ENCODE assay signal across 12 cellular contexts in the genomic region with DNA sequence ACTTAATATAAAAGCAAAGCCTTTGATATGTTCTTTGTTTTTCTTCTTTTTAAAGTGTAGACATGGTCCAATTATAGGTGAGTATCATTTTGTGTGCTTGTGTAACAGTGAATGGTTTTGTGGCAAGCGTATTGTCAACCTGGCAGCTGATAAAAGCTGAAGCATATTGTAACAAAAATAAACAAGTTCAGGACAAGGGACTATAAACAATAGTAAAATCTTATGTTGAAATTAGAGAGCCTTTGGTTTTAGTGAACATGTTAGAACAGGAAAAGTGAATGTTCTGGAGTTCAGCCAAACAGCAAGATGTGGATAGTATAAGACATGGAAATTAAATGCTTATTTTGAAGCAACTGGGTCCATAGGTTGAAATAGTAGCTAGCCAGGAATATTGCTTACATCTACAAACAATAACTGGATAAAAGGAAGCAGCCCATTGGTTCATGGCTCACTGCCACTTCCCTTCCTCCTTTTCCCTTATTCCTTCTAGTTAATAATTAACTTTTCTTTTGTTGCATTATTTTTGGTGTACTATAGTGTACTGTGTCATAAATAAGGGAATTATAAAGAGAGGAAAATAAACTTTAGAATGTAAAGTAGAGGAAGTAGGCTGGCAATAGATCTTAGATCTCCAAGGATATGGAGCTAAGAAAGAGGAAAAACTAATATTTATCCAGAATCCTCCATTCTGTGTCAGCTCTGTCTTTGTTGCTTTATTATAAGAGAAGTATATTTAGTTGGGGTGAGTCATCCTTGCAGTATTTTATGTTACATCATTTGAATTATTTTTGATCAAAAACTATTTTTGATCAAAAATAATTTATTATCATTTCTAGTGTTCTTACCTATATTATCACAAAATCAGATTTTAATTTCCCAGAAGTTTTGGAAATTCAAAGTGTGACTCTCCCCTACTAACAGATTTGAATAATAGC.
A peak's percentile ranks its signal among the peaks of the same experiment; 100 is the strongest.
DNase-seq lines count a peak whose midpoint lies in the region; ATAC-seq, FAIRE-seq and TF ChIP-seq lines count a peak whose summit lies in the region.
"Had no signal": no experiment of that assay in that cellular context is flagged by ENCODE, and none has a peak within 500 bp of the region (broad histone marks: within the 10 kb centered on the region; RNA-seq: fewer than 3 reads in every experiment).

No MANE protein-coding gene starts in this region.

- no peaks in the 10 kb centered on the region for H3K9me2 ChIP-seq in SK-N-SH

- peaks cover 17% of the 10 kb centered on the region for H3F3A ChIP-seq in SK-N-SH (replicated peaks; ENCODE audit: insufficient read depth)

- H2AFZ ChIP-seq in SK-N-SH (ENCODE audit: low read depth): no peak overlapping the region

- 0 out of 2 replicates have a peak, but pooled peaks cover 8% of the 10 kb centered on the region for H3K9me3 ChIP-seq in SK-N-SH
- no peaks in the 10 kb centered on the region for H3K9me3 ChIP-seq in small intestine (ENCODE audit: control insufficient read depth, low read depth)
- H3K9me3 ChIP-seq: upper lobe of left lung had no signal

- TF ChIP-seq RAD21 in SK-N-SH (IDR thresholded peaks at IDR 0.05; ENCODE audit: low read length): no peak

- H3K36me3 ChIP-seq in SK-N-SH (replicated peaks in 1 of 2; ENCODE audit: control insufficient read depth in 1 of 2, insufficient read depth in 2 of 2, low read length in 1 of 2) (peaks cover 5 to 15% of the 10 kb centered on the region in 2 experiments), small intestine (ENCODE audit: control insufficient read depth in 2 of 2, insufficient read depth in 2 of 2, low read length in 2 of 2) (no peaks in the 10 kb centered on the region)

- no peaks in the 10 kb centered on the region for H3K27me3 ChIP-seq in SK-N-SH (ENCODE audit: insufficient read depth)
- H3K27me3 ChIP-seq in small intestine (ENCODE audit: control insufficient read depth in 2 of 2, insufficient read depth in 2 of 2, low read length in 2 of 2): no peaks in the 10 kb centered on the region
- H3K27me3 ChIP-seq: upper lobe of left lung had no signal

- H3K4me1 ChIP-seq in SK-N-SH (ENCODE audit: control insufficient read depth in 1 of 2, insufficient read depth in 2 of 2, low read depth in 1 of 2, low read length in 1 of 2) (peaks cover 0 to 12% of the 10 kb centered on the region in 2 experiments; a peak in 1 of 4 replicates), small intestine (ENCODE audit: control insufficient read depth in 2 of 2, insufficient read depth in 1 of 2, low read depth in 1 of 2, low read length in 1 of 2) (peaks cover 0 to 2% of the 10 kb centered on the region in 2 donors)

- H3K79me2 ChIP-seq in SK-N-SH (ENCODE audit: insufficient read depth): no peaks in the 10 kb centered on the region; the same call in 1 of the 2 replicates

- ATAC-seq in SK-N-SH treated with all-trans-retinoic acid at 6 μM for 48 hours: no peak
- no peak for ATAC-seq in HG03196 (IDR thresholded peaks at IDR 0.05; ENCODE audit: unreplicated experiment)
- no peak for ATAC-seq in HG02938 (IDR thresholded peaks at IDR 0.05; ENCODE audit: unreplicated experiment)
- ATAC-seq: activated CD4-positive, CD25-positive, alpha-beta regulatory T cell treated with anti-CD3 and anti-CD28 coated beads, Interleukin-2, amount 50 U/mL, for 24 hours had no signal

- no peak overlapping the region for H3K4me3 ChIP-seq in SK-N-SH (ENCODE audit: low read depth in 2 of 2, low read length in 1 of 2)
- no peak overlapping the region for H3K4me3 ChIP-seq in small intestine (ENCODE audit: low read depth in 1 of 2, low read length in 2 of 2)
- H3K4me3 ChIP-seq: upper lobe of left lung had no signal

- TF ChIP-seq CTCF in SK-N-SH (IDR thresholded peaks at IDR 0.05): no peak

- no peak for TF ChIP-seq EP300 in SK-N-SH (IDR thresholded peaks at IDR 0.05; ENCODE audit: borderline replicate concordance in 1 of 2, low read depth in 1 of 2, low read length in 1 of 2)

- no peaks in the 10 kb centered on the region for H4K20me1 ChIP-seq in SK-N-SH (ENCODE audit: insufficient read depth)

- no peak overlapping the region for H3K9ac ChIP-seq in SK-N-SH

- H3K4me2 ChIP-seq in SK-N-SH: no peak overlapping the region

- FAIRE-seq in small intestine (lab: Jason Lieb, UNC): no peak

- DNase-seq in SK-N-SH: no peak
- peak; percentile 31 for DNase-seq in NCI-H774 (lab: John Stamatoyannopoulos, UW)
- peak; percentile 50 for DNase-seq in fibroblast of peridontal ligament (ENCODE audit: extremely low read depth)
- peak; percentile 83 for DNase-seq in small intestine
- DNase-seq in ureter (ENCODE audit: low spot score): no peak
- DNase-seq: kidney, occipital lobe, upper lobe of left lung had no signal

- CTCF ChIA-PET in SK-N-SH (lab: Yijun Ruan, JAX): interaction anchor here (0.6 to 1.3 kb wide), 2 partner anchors 32 to 373 kb away, joined by 3 to 6 read pairs; no protein-coding TSS in a partner anchor

- H3K27ac ChIP-seq in SK-N-SH (ENCODE audit: low read depth in 2 of 2, low read length in 1 of 2) (peak overlapping the region in 1 of 2 experiments; percentile 58; a peak in 2 of 4 replicates), small intestine (ENCODE audit: low read depth in 1 of 2, low read length in 1 of 2) (no peak overlapping the region)
- H3K27ac ChIP-seq: upper lobe of left lung had no signal

- POLR2A ChIA-PET in SK-N-SH (lab: Yijun Ruan, JAX): no interaction called here

- 93% methylated on average over 1 of the region's 1 CpG for WGBS in SK-N-SH (ENCODE audit: low lambda C conversion rate)
- 64 to 78% (median 72%) methylated on average over 1 of the region's 1 CpG for WGBS in small intestine, 3 donors

TF ChIP-seq in SK-N-SH, 30 proteins besides CTCF, POLR2A, EP300 and RAD21:
- TF ChIP-seq EZH2phosphoT487 (IDR thresholded peaks at IDR 0.05; ENCODE audit: borderline replicate concordance, low read depth): no peak
- no peak for TF ChIP-seq TAF1 (IDR thresholded peaks at IDR 0.05; ENCODE audit: borderline replicate concordance, low read depth, low read length)
- TF ChIP-seq JUND (IDR thresholded peaks at IDR 0.05): 0 out of 2 replicates have a peak, but pooled peaks have one; percentile 3
- TF ChIP-seq SIN3A (IDR thresholded peaks at IDR 0.05; ENCODE audit: borderline replicate concordance, low read depth, low read length): no peak

TF ChIP-seq in SK-N-SH treated with all-trans-retinoic acid at 6 μM for 48 hours, 23 proteins besides CTCF, POLR2A, EP300 and RAD21:
- no peak for TF ChIP-seq ESRRG (CRISPR knock-in tag; IDR thresholded peaks at IDR 0.05)
- TF ChIP-seq PPARA (CRISPR knock-in tag; IDR thresholded peaks at IDR 0.05; ENCODE audit: borderline replicate concordance): no peak
- no peak for TF ChIP-seq ZNF8 (CRISPR knock-in tag; IDR thresholded peaks at IDR 0.05)
- TF ChIP-seq, protein P1, sequence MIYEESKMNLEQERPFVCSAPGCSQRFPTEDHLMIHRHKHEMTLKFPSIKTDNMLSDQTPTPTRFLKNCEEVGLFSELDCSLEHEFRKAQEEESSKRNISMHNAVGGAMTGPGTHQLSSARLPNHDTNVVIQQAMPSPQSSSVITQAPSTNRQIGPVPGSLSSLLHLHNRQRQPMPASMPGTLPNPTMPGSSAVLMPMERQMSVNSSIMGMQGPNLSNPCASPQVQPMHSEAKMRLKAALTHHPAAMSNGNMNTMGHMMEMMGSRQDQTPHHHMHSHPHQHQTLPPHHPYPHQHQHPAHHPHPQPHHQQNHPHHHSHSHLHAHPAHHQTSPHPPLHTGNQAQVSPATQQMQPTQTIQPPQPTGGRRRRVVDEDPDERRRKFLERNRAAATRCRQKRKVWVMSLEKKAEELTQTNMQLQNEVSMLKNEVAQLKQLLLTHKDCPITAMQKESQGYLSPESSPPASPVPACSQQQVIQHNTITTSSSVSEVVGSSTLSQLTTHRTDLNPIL (CRISPR knock-in tag; IDR thresholded peaks at IDR 0.05; ENCODE audit: low read depth): no peak
- TF ChIP-seq, protein P2, sequence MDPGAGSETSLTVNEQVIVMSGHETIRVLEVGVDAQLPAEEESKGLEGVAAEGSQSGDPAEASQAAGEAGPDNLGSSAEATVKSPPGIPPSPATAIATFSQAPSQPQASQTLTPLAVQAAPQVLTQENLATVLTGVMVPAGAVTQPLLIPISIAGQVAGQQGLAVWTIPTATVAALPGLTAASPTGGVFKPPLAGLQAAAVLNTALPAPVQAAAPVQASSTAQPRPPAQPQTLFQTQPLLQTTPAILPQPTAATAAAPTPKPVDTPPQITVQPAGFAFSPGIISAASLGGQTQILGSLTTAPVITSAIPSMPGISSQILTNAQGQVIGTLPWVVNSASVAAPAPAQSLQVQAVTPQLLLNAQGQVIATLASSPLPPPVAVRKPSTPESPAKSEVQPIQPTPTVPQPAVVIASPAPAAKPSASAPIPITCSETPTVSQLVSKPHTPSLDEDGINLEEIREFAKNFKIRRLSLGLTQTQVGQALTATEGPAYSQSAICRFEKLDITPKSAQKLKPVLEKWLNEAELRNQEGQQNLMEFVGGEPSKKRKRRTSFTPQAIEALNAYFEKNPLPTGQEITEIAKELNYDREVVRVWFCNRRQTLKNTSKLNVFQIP (CRISPR knock-in tag; IDR thresholded peaks at IDR 0.05; ENCODE audit: borderline replicate concordance, low read depth): no peak

Comparison
In these comparisons a context has a peak if more than half of its experiments do, and no peak if none do; other contexts are left out.
1. DNase-seq: peak in NCI-H774 (single experiment), fibroblast of peridontal ligament (single experiment) and small intestine (single experiment); none in SK-N-SH (single experiment) and ureter (single experiment).